8 cellular contexts compared by ENCODE assay signal in genomic region chr14:39265741-39266588, GRCh38. TPM values are rescaled to one million over a fixed set of nuclear protein-coding genes. Genes with fewer than 3 reads are reported as not detected.
DNase-seq lines count a peak whose midpoint lies in the region; ATAC-seq and TF ChIP-seq lines count a peak whose summit lies in the region.

No MANE protein-coding gene starts in this region.

- DNase-seq in AML-193 (lab: John Stamatoyannopoulos, UW), result peak; percentile 46 to 48
- no peak for DNase-seq in Peyer's patch
- DNase-seq in effector memory CD4-positive, alpha-beta T cell, result peak in 1 of 3 donors; percentile 1
- DNase-seq in mucosa of descending colon, result no peak
- DNase-seq in uterus, result no peak
- no peak for DNase-seq in HK-2 (ENCODE audit: unreplicated experiment)
- no peak for DNase-seq in NCI-H2171 (lab: John Stamatoyannopoulos, UW)

- ATAC-seq in GM21786 (IDR thresholded peaks at IDR 0.05; ENCODE audit: unreplicated experiment) (peak; percentile 0), mucosa of descending colon (peak; percentile 0)

- TF ChIP-seq POLR2A in Peyer's patch (IDR thresholded peaks at IDR 0.05) (peak in 1 of 2 donors; percentile 21), uterus (IDR thresholded peaks at IDR 0.05) (no peak)

- H3K4me3 ChIP-seq in Peyer's patch (peak overlapping the region; percentile 50 to 88 (median 84)), mucosa of descending colon (peak overlapping the region; percentile 82), uterus (peak overlapping the region; percentile 75 to 87)
- H3K4me3 ChIP-seq in effector memory CD4-positive, alpha-beta T cell (ENCODE audit: insufficient read depth, low read depth, low read length, poor library complexity, severe bottlenecking), result peak overlapping the region; percentile 96

- H3K9me3 ChIP-seq in Peyer's patch (no peaks in the 10 kb centered on the region), mucosa of descending colon (peaks cover 6% of the 10 kb centered on the region), uterus (no peaks in the 10 kb centered on the region)
- no peaks in the 10 kb centered on the region for H3K9me3 ChIP-seq in effector memory CD4-positive, alpha-beta T cell (ENCODE audit: control insufficient read depth, low read length)

- H3K27ac ChIP-seq in Peyer's patch (peak overlapping the region; percentile 88 to 97 (median 94)), uterus (peak overlapping the region; percentile 97)
- peak overlapping the region; percentile 93 for H3K27ac ChIP-seq in effector memory CD4-positive, alpha-beta T cell (ENCODE audit: insufficient read depth, low read length, poor library complexity, severe bottlenecking)

- H3K4me1 ChIP-seq in Peyer's patch (peaks cover 0 to 31% (median 8%) of the 10 kb centered on the region in 4 donors), mucosa of descending colon (ENCODE audit: low read depth) (peaks cover 14% of the 10 kb centered on the region), uterus (no peaks in the 10 kb centered on the region)
- peaks cover 16% of the 10 kb centered on the region for H3K4me1 ChIP-seq in effector memory CD4-positive, alpha-beta T cell (ENCODE audit: control insufficient read depth, insufficient read depth, low read length, poor library complexity, severe bottlenecking)

- peak in 2 of 6 experiments; percentile 26 to 30 for TF ChIP-seq CTCF in Peyer's patch (IDR thresholded peaks at IDR 0.05)
- TF ChIP-seq CTCF in mucosa of descending colon (IDR thresholded peaks at IDR 0.05), result no peak
- TF ChIP-seq CTCF in uterus (IDR thresholded peaks at IDR 0.05), result no peak

- intact Hi-C loops in mucosa of descending colon (cut with DNase I, micrococcal nuclease) (loop anchor here in 1 of 2 donors (10.0 kb wide), 1 partner anchor 151 kb away; the partner anchor contains the start of gene GEMIN2), uterus (cut with DNase I; ENCODE audit: low total_unique reads) (no loop called here)

- H3K36me3 ChIP-seq in Peyer's patch, result no peaks in the 10 kb centered on the region
- H3K36me3 ChIP-seq in effector memory CD4-positive, alpha-beta T cell (ENCODE audit: control insufficient read depth, insufficient read depth, low read length), result no peaks in the 10 kb centered on the region
- no peaks in the 10 kb centered on the region for H3K36me3 ChIP-seq in mucosa of descending colon (ENCODE audit: low read depth)
- H3K36me3 ChIP-seq in uterus, result no peaks in the 10 kb centered on the region

- H3K27me3 ChIP-seq in Peyer's patch (no peaks in the 10 kb centered on the region), uterus (no peaks in the 10 kb centered on the region)
- H3K27me3 ChIP-seq in effector memory CD4-positive, alpha-beta T cell (replicated peaks; ENCODE audit: control insufficient read depth, insufficient read depth, low read length, poor library complexity, severe bottlenecking), result no peaks in the 10 kb centered on the region

RNA-seq across cellular contexts. Expression of gene MIA2, which starts 32.2 kb away (rescaled TPM):
- 100 to 1,000 TPM in 3 of 4 donors, 10 to 100 TPM in 1; 44.6 to 143 (median 128) TPM for total RNA-seq in Peyer's patch
- total RNA-seq in mucosa of descending colon, result 10 to 100 TPM; 46.1 to 81.9 (median 51.7) TPM
- 10 to 100 TPM; 15.3 to 38.2 (median 23.9) TPM for total RNA-seq in uterus

Comparison
In these comparisons a context has a peak if more than half of its experiments do, and no peak if none do; other contexts are left out.
1. DNase-seq: peak in AML-193 (2 of 2); none in Peyer's patch (0 of 3), mucosa of descending colon (0 of 3), uterus (0 of 2), HK-2 (single experiment) and NCI-H2171 (single experiment).
2. Peak in every context shown above with its lines, with median percentiles within 50 percentile points of each other: H3K27ac ChIP-seq and H3K4me3 ChIP-seq.